ENCODE assay signal across 18 cellular contexts in genomic region chr9:19429590-19429989, GRCh38.
DNase-seq lines count a peak whose midpoint lies in the region; ATAC-seq and TF ChIP-seq lines count a peak whose summit lies in the region.
"Had no signal": no experiment of that assay in that cellular context is flagged by ENCODE, and none has a peak within 500 bp of the region (broad histone marks: within the 10 kb centered on the region; RNA-seq: fewer than 3 reads in every experiment).

No MANE protein-coding gene starts in this region.

- peak overlapping the region; percentile 62 for H3K9ac ChIP-seq in adipocyte (ENCODE audit: low read length)

- H3K27ac ChIP-seq in tibial artery: peak overlapping the region; percentile 77 to 79

- H3K27me3 ChIP-seq in adipocyte (replicated peaks; ENCODE audit: control insufficient read depth, insufficient read depth, low read length) (no peaks in the 10 kb centered on the region), tibial artery (no peaks in the 10 kb centered on the region)

- H3K27me3 Mint-ChIP-seq in nephron progenitor cell (ENCODE audit: low read depth, poor library complexity): peaks cover 4% of the 10 kb centered on the region
- no peaks in the 10 kb centered on the region for H3K27me3 Mint-ChIP-seq in stimulated activated naive B cell treated with anti-CD40 and anti-IgM and Interleukin-4, amounts not matched to agents 10 μg/mL and 1 μg/mL and 100 μg/mL, for 72 hours
- H3K27me3 Mint-ChIP-seq: B cell had no signal

- ATAC-seq in stimulated activated naive B cell treated with anti-CD40 and anti-IgM and Interleukin-4, amounts not matched to agents 10 μg/mL and 1 μg/mL and 100 μg/mL, for 72 hours (replicated peaks): no peak
- ATAC-seq: GM12878, Right ventricle myocardium inferior had no signal

- H3K27ac Mint-ChIP-seq in nephron progenitor cell: peak overlapping the region; percentile 98
- H3K27ac Mint-ChIP-seq in stimulated activated naive B cell treated with anti-CD40 and anti-IgM and Interleukin-4, amounts not matched to agents 10 μg/mL and 1 μg/mL and 100 μg/mL, for 72 hours: no peak overlapping the region
- H3K27ac Mint-ChIP-seq: B cell had no signal

- peaks cover 18% of the 10 kb centered on the region for H3K9me3 Mint-ChIP-seq in nephron progenitor cell
- H3K9me3 Mint-ChIP-seq in stimulated activated naive B cell treated with anti-CD40 and anti-IgM and Interleukin-4, amounts not matched to agents 10 μg/mL and 1 μg/mL and 100 μg/mL, for 72 hours: no peaks in the 10 kb centered on the region

- peaks cover 21% of the 10 kb centered on the region for H3K36me3 ChIP-seq in adipocyte (ENCODE audit: control insufficient read depth, insufficient read depth, low read length, severe bottlenecking)
- H3K36me3 ChIP-seq in tibial artery: peaks cover 11 to 27% (median 14%) of the 10 kb centered on the region in 3 donors

- H3K4me3 ChIP-seq in adipocyte (ENCODE audit: low read length) (no peak overlapping the region), tibial artery (no peak overlapping the region)
- H3K4me3 ChIP-seq: GM12878 had no signal

- no peak overlapping the region for H3K4me3 Mint-ChIP-seq in nephron progenitor cell
- H3K4me3 Mint-ChIP-seq in stimulated activated naive B cell treated with anti-CD40 and anti-IgM and Interleukin-4, amounts not matched to agents 10 μg/mL and 1 μg/mL and 100 μg/mL, for 72 hours: no peak overlapping the region
- H3K4me3 Mint-ChIP-seq: B cell had no signal

- intact Hi-C loops in tibial artery (cut with DNase I; ENCODE audit: low total_unique reads): no loop called here

- peaks cover 27% of the 10 kb centered on the region for H3K4me1 Mint-ChIP-seq in nephron progenitor cell
- H3K4me1 Mint-ChIP-seq in stimulated activated naive B cell treated with anti-CD40 and anti-IgM and Interleukin-4, amounts not matched to agents 10 μg/mL and 1 μg/mL and 100 μg/mL, for 72 hours: no peaks in the 10 kb centered on the region
- H3K4me1 Mint-ChIP-seq: B cell had no signal

- peaks cover 56% of the 10 kb centered on the region for H3K36me3 Mint-ChIP-seq in nephron progenitor cell (ENCODE audit: low read depth)
- H3K36me3 Mint-ChIP-seq in stimulated activated naive B cell treated with anti-CD40 and anti-IgM and Interleukin-4, amounts not matched to agents 10 μg/mL and 1 μg/mL and 100 μg/mL, for 72 hours: peaks cover 0 to 4% of the 10 kb centered on the region in 2 donors

- DNase-seq in GM03348 (ENCODE audit: low spot score): peak; percentile 15
- DNase-seq in adipocyte (ENCODE audit: low read depth): peak; percentile 30
- no peak for DNase-seq in nephron progenitor cell
- no peak for DNase-seq in tibial artery
- DNase-seq in NCI-H2107 (lab: John Stamatoyannopoulos, UW): no peak
- DNase-seq in stimulated activated naive B cell treated with anti-CD40 and anti-IgM and Interleukin-4, amounts not matched to agents 10 μg/mL and 1 μg/mL and 100 μg/mL, for 72 hours: no peak
- no peak for DNase-seq in HK-2 (ENCODE audit: unreplicated experiment)
- DNase-seq: COR-L47, DMS 273 treated with DMSO at 0.1 percent for 48 hours, GDM1, KG1, NCI-H1105 treated with DMSO at 0.1 percent for 48 hours, NCI-H1694, NCI-H510A, NCI-H774 had no signal

- H3K4me1 ChIP-seq in adipocyte (ENCODE audit: control insufficient read depth, insufficient read depth, low read length): peaks cover 34% of the 10 kb centered on the region
- peaks cover 0 to 29% (median 24%) of the 10 kb centered on the region in 4 donors for H3K4me1 ChIP-seq in tibial artery

- H3K9me3 ChIP-seq in adipocyte (ENCODE audit: control insufficient read depth, low read length) (no peaks in the 10 kb centered on the region), tibial artery (no peaks in the 10 kb centered on the region)

- TF ChIP-seq CTCF in nephron progenitor cell (IDR thresholded peaks at IDR 0.05) (no peak), tibial artery (IDR thresholded peaks at IDR 0.05) (no peak)

Comparison
In these comparisons a context has a peak if more than half of its experiments do, and no peak if none do; other contexts are left out.
1. DNase-seq: peak in GM03348 (single experiment) and adipocyte (single experiment); none in nephron progenitor cell (single experiment), tibial artery (0 of 2), NCI-H2107 (single experiment), stimulated activated naive B cell treated with anti-CD40 and anti-IgM and Interleukin-4, amounts not matched to agents 10 μg/mL and 1 μg/mL and 100 μg/mL, for 72 hours (single experiment) and HK-2 (single experiment).